In genomic region chr4:58111818-58112217, GRCh38 we compare ENCODE assay signal across 33 cellular contexts.
"Had no signal": no experiment of that assay in that cellular context is flagged by ENCODE, and none has a peak within 500 bp of the region (broad histone marks: within the 10 kb centered on the region; RNA-seq: fewer than 3 reads in every experiment).

No MANE protein-coding gene starts in this region.

- ATAC-seq: activated CD4-positive, alpha-beta T cell treated with anti-CD3 and anti-CD28 coated beads for 36 hours; activated CD8-positive, alpha-beta memory T cell treated with anti-CD3 and anti-CD28 coated beads, Interleukin-2, amount 10 ng/mL, durations not matched to agents 7 days and 5 days; activated CD8-positive, alpha-beta T cell treated with anti-CD3 and anti-CD28 coated beads, Interleukin-2, amount 10 ng/mL, durations not matched to agents 7 days and 5 days; activated naive CD8-positive, alpha-beta T cell treated with anti-CD3 and anti-CD28 coated beads, Interleukin-2, amount 50 U/mL, for 24 hours; body of pancreas; effector memory CD8-positive, alpha-beta T cell; foreskin keratinocyte; gastrocnemius medialis; heart left ventricle had no signal

- H3K9me3 ChIP-seq: adrenal gland, body of pancreas, esophagus muscularis mucosa, gastrocnemius medialis, heart left ventricle had no signal

- H3K27ac ChIP-seq: adrenal gland, body of pancreas, esophagus muscularis mucosa, foreskin keratinocyte, gastrocnemius medialis, heart left ventricle had no signal

- H3K27ac Mint-ChIP-seq: activated CD4-positive, alpha-beta memory T cell treated with anti-CD3 and anti-CD28 coated beads for 36 hours; activated CD4-positive, alpha-beta T cell treated with anti-CD3 and anti-CD28 coated beads for 36 hours; activated CD4-positive, alpha-beta T cell treated with anti-CD3 and anti-CD28 coated beads, Interleukin-2, amount 10 ng/mL, durations not matched to agents 24 days and 14 days; activated CD8-positive, alpha-beta memory T cell treated with anti-CD3 and anti-CD28 coated beads, Interleukin-2, amount 10 ng/mL, durations not matched to agents 7 days and 5 days; activated CD8-positive, alpha-beta T cell treated with anti-CD3 and anti-CD28 coated beads, Interleukin-2, amount 10 ng/mL, durations not matched to agents 7 days and 5 days; activated naive CD4-positive, alpha-beta T cell treated with anti-CD3 and anti-CD28 coated beads for 36 hours; activated naive CD4-positive, alpha-beta T cell treated with anti-CD3 and anti-CD28 coated beads, Interleukin-2, amount 50 U/mL, for 24 hours; activated naive CD8-positive, alpha-beta T cell treated with anti-CD3 and anti-CD28 coated beads for 36 hours; activated naive CD8-positive, alpha-beta T cell treated with anti-CD3 and anti-CD28 coated beads, Interleukin-2, amount 50 U/mL, for 24 hours; activated T-helper 1 cell treated with anti-CD3 and anti-CD28 coated beads, Interleukin-12 subunit alpha, Interleukin-12 subunit beta, Interleukin-2, Interleukin-4 antibody, amounts not matched to agents 30 ng/mL and 10 ng/mL and 1 ng/mL, durations not matched to agents 14 hours and 24 hours and 36 hours; activated T-helper 2 cell treated with anti-CD3 and anti-CD28 coated beads, Interferon-gamma antibody, Interleukin-2, Interleukin-4, amounts not matched to agents 10 μg/mL and 5 μg/mL and 100 μg/mL, durations not matched to agents 14 hours and 24 hours and 36 hours; effector memory CD8-positive, alpha-beta T cell had no signal

- H3K4me3 Mint-ChIP-seq: activated CD4-positive, alpha-beta memory T cell treated with anti-CD3 and anti-CD28 coated beads for 36 hours; activated CD4-positive, alpha-beta T cell treated with anti-CD3 and anti-CD28 coated beads for 36 hours; activated CD4-positive, alpha-beta T cell treated with anti-CD3 and anti-CD28 coated beads, Interleukin-2, amount 10 ng/mL, durations not matched to agents 24 days and 14 days; activated CD8-positive, alpha-beta memory T cell treated with anti-CD3 and anti-CD28 coated beads, Interleukin-2, amount 10 ng/mL, durations not matched to agents 7 days and 5 days; activated CD8-positive, alpha-beta T cell treated with anti-CD3 and anti-CD28 coated beads, Interleukin-2, amount 10 ng/mL, durations not matched to agents 7 days and 5 days; activated naive CD4-positive, alpha-beta T cell treated with anti-CD3 and anti-CD28 coated beads for 36 hours; activated naive CD4-positive, alpha-beta T cell treated with anti-CD3 and anti-CD28 coated beads, Interleukin-2, amount 50 U/mL, for 24 hours; activated naive CD8-positive, alpha-beta T cell treated with anti-CD3 and anti-CD28 coated beads for 36 hours; activated naive CD8-positive, alpha-beta T cell treated with anti-CD3 and anti-CD28 coated beads, Interleukin-2, amount 50 U/mL, for 24 hours; activated T-helper 1 cell treated with anti-CD3 and anti-CD28 coated beads, Interleukin-12 subunit alpha, Interleukin-12 subunit beta, Interleukin-2, Interleukin-4 antibody, amounts not matched to agents 30 ng/mL and 10 ng/mL and 1 ng/mL, durations not matched to agents 14 hours and 24 hours and 36 hours; effector memory CD8-positive, alpha-beta T cell had no signal

- H3K27me3 Mint-ChIP-seq: activated CD4-positive, alpha-beta memory T cell treated with anti-CD3 and anti-CD28 coated beads for 36 hours; activated CD4-positive, alpha-beta T cell treated with anti-CD3 and anti-CD28 coated beads for 36 hours; activated CD4-positive, alpha-beta T cell treated with anti-CD3 and anti-CD28 coated beads, Interleukin-2, amount 10 ng/mL, durations not matched to agents 24 days and 14 days; activated CD8-positive, alpha-beta memory T cell treated with anti-CD3 and anti-CD28 coated beads, Interleukin-2, amount 10 ng/mL, durations not matched to agents 7 days and 5 days; activated naive CD4-positive, alpha-beta T cell treated with anti-CD3 and anti-CD28 coated beads, Interleukin-2, amount 50 U/mL, for 24 hours; activated naive CD8-positive, alpha-beta T cell treated with anti-CD3 and anti-CD28 coated beads for 36 hours; activated naive CD8-positive, alpha-beta T cell treated with anti-CD3 and anti-CD28 coated beads, Interleukin-2, amount 50 U/mL, for 24 hours; effector memory CD8-positive, alpha-beta T cell had no signal

- H3K36me3 ChIP-seq: adrenal gland, esophagus muscularis mucosa, gastrocnemius medialis, heart left ventricle had no signal

- H3K4me3 ChIP-seq: adrenal gland, body of pancreas, esophagus muscularis mucosa, gastrocnemius medialis, heart left ventricle had no signal

- FAIRE-seq: colon had no signal

- H3K9me3 Mint-ChIP-seq: activated CD4-positive, alpha-beta T cell treated with anti-CD3 and anti-CD28 coated beads, Interleukin-2, amount 10 ng/mL, durations not matched to agents 24 days and 14 days; activated naive CD4-positive, alpha-beta T cell treated with anti-CD3 and anti-CD28 coated beads, Interleukin-2, amount 50 U/mL, for 24 hours; activated naive CD8-positive, alpha-beta T cell treated with anti-CD3 and anti-CD28 coated beads for 36 hours; activated T-helper 1 cell treated with anti-CD3 and anti-CD28 coated beads, Interleukin-12 subunit alpha, Interleukin-12 subunit beta, Interleukin-2, Interleukin-4 antibody, amounts not matched to agents 30 ng/mL and 10 ng/mL and 1 ng/mL, durations not matched to agents 14 hours and 24 hours and 36 hours had no signal

- H3K36me3 Mint-ChIP-seq: activated CD4-positive, alpha-beta memory T cell treated with anti-CD3 and anti-CD28 coated beads for 36 hours; activated CD8-positive, alpha-beta memory T cell treated with anti-CD3 and anti-CD28 coated beads, Interleukin-2, amount 10 ng/mL, durations not matched to agents 7 days and 5 days; activated naive CD4-positive, alpha-beta T cell treated with anti-CD3 and anti-CD28 coated beads, Interleukin-2, amount 50 U/mL, for 24 hours; activated naive CD8-positive, alpha-beta T cell treated with anti-CD3 and anti-CD28 coated beads for 36 hours had no signal

- H3K4me1 ChIP-seq: adrenal gland, body of pancreas, esophagus muscularis mucosa, foreskin keratinocyte, gastrocnemius medialis, heart left ventricle had no signal

- H3K4me1 Mint-ChIP-seq: activated CD4-positive, alpha-beta T cell treated with anti-CD3 and anti-CD28 coated beads for 36 hours; activated CD4-positive, alpha-beta T cell treated with anti-CD3 and anti-CD28 coated beads, Interleukin-2, amount 10 ng/mL, durations not matched to agents 24 days and 14 days; activated CD8-positive, alpha-beta memory T cell treated with anti-CD3 and anti-CD28 coated beads, Interleukin-2, amount 10 ng/mL, durations not matched to agents 7 days and 5 days; activated naive CD4-positive, alpha-beta T cell treated with anti-CD3 and anti-CD28 coated beads, Interleukin-2, amount 50 U/mL, for 24 hours; activated naive CD8-positive, alpha-beta T cell treated with anti-CD3 and anti-CD28 coated beads for 36 hours; activated naive CD8-positive, alpha-beta T cell treated with anti-CD3 and anti-CD28 coated beads, Interleukin-2, amount 50 U/mL, for 24 hours had no signal

- H3K27me3 ChIP-seq: adrenal gland, body of pancreas, esophagus muscularis mucosa, foreskin keratinocyte, gastrocnemius medialis, heart left ventricle had no signal

- DNase-seq: activated CD4-positive, alpha-beta memory T cell treated with anti-CD3 and anti-CD28 coated beads for 36 hours; activated CD4-positive, alpha-beta T cell treated with anti-CD3 and anti-CD28 coated beads for 36 hours; activated CD4-positive, alpha-beta T cell treated with anti-CD3 and anti-CD28 coated beads, Interleukin-2, amount 10 ng/mL, durations not matched to agents 24 days and 14 days; activated CD4-positive, CD25-positive, alpha-beta regulatory T cell; activated CD4-positive, CD25-positive, alpha-beta regulatory T cell treated with anti-CD3 and anti-CD28 coated beads, Interleukin-2, amount 50 U/mL, for 72 hours; activated CD8-positive, alpha-beta memory T cell treated with anti-CD3 and anti-CD28 coated beads, Interleukin-2, amount 10 ng/mL, durations not matched to agents 7 days and 5 days; activated CD8-positive, alpha-beta memory T cell treated with anti-CD3 and anti-CD28 coated beads, Interleukin-2, amount 50 U/mL, for 4 hours; activated CD8-positive, alpha-beta T cell treated with anti-CD3 and anti-CD28 coated beads, Interleukin-2, amount 10 ng/mL, durations not matched to agents 7 days and 5 days; activated effector memory CD4-positive, alpha-beta T cell treated with anti-CD3 and anti-CD28 coated beads, Interleukin-2, amount 50 U/mL, for 16 hours; activated naive CD4-positive, alpha-beta T cell treated with anti-CD3 and anti-CD28 coated beads for 36 hours; activated naive CD8-positive, alpha-beta T cell treated with anti-CD3 and anti-CD28 coated beads for 36 hours; activated naive CD8-positive, alpha-beta T cell treated with anti-CD3 and anti-CD28 coated beads, Interleukin-2, amount 50 U/mL, for 24 hours; activated T-cell treated with anti-CD3 and anti-CD28 coated beads, Interleukin-2, amount 50 U/mL, for 1 hour; activated T-cell treated with anti-CD3 and anti-CD28 coated beads, Interleukin-2, amount 50 U/mL, for 48 hours; adrenal gland; amygdala; aorta; body of pancreas; caudate nucleus; cortex of kidney; dermis blood vessel endothelial cell; effector CD4-positive, alpha-beta T cell; effector memory CD8-positive, alpha-beta T cell; erythroblast; foreskin keratinocyte; gastrocnemius medialis; glutamatergic neuron; heart left ventricle had no signal
